Comparison of ENCODE assay signal across 1 cellular context in the genomic region with DNA sequence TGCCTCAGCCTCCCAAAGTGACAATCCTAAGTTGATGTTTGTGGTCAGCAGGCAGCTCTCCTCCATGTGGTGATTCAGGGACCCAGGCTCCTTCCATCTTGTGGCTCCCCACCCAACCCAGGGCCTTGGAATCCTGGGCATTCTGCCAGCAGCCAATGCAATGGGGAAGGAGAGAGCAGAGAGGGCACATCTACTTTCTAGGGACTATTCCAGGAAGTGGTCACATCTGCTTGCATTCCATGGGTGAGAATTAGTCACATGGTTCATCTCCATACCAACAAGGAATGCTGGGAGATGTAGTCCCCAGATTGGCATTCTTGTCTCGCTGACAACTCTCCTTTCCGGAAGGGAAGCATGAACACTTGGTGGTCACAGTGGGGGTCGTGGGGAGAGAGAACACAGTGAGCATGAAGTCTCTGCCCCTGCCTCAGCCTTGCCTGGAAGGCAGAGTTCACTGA.
TF ChIP-seq lines count a peak whose summit lies in the region.

No MANE protein-coding gene starts in this region.

TF ChIP-seq in K562, 482 proteins besides CTCF, POLR2A, EP300 and RAD21 (continued from another document and continues in another):
- TF ChIP-seq, protein P1, sequence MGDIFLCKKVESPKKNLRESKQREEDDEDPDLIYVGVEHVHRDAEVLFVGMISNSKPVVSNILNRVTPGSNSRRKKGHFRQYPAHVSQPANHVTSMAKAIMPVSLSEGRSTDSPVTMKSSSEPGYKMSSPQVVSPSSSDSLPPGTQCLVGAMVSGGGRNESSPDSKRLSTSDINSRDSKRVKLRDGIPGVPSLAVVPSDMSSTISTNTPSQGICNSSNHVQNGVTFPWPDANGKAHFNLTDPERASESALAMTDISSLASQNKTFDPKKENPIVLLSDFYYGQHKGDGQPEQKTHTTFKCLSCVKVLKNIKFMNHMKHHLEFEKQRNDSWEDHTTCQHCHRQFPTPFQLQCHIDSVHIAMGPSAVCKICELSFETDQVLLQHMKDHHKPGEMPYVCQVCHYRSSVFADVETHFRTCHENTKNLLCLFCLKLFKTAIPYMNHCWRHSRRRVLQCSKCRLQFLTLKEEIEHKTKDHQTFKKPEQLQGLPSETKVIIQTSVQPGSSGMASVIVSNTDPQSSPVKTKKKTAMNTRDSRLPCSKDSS (IDR thresholded peaks at IDR 0.05; ENCODE audit: low read depth, partially characterized antibody): peak; percentile 61
- TF ChIP-seq NFIC (IDR thresholded peaks at IDR 0.05): peak; percentile 92
- TF ChIP-seq TRIM24 (IDR thresholded peaks at IDR 0.05): peak; percentile 57 to 71; a peak in 2 of 4 replicates
- TF ChIP-seq, protein P2, sequence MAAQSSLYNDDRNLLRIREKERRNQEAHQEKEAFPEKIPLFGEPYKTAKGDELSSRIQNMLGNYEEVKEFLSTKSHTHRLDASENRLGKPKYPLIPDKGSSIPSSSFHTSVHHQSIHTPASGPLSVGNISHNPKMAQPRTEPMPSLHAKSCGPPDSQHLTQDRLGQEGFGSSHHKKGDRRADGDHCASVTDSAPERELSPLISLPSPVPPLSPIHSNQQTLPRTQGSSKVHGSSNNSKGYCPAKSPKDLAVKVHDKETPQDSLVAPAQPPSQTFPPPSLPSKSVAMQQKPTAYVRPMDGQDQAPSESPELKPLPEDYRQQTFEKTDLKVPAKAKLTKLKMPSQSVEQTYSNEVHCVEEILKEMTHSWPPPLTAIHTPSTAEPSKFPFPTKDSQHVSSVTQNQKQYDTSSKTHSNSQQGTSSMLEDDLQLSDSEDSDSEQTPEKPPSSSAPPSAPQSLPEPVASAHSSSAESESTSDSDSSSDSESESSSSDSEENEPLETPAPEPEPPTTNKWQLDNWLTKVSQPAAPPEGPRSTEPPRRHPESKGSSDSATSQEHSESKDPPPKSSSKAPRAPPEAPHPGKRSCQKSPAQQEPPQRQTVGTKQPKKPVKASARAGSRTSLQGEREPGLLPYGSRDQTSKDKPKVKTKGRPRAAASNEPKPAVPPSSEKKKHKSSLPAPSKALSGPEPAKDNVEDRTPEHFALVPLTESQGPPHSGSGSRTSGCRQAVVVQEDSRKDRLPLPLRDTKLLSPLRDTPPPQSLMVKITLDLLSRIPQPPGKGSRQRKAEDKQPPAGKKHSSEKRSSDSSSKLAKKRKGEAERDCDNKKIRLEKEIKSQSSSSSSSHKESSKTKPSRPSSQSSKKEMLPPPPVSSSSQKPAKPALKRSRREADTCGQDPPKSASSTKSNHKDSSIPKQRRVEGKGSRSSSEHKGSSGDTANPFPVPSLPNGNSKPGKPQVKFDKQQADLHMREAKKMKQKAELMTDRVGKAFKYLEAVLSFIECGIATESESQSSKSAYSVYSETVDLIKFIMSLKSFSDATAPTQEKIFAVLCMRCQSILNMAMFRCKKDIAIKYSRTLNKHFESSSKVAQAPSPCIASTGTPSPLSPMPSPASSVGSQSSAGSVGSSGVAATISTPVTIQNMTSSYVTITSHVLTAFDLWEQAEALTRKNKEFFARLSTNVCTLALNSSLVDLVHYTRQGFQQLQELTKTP (IDR thresholded peaks at IDR 0.05; ENCODE audit: low read depth in 1 of 2, partially characterized antibody in 2 of 2): peak in 1 of 2 experiments; percentile 59
- TF ChIP-seq, protein P3, sequence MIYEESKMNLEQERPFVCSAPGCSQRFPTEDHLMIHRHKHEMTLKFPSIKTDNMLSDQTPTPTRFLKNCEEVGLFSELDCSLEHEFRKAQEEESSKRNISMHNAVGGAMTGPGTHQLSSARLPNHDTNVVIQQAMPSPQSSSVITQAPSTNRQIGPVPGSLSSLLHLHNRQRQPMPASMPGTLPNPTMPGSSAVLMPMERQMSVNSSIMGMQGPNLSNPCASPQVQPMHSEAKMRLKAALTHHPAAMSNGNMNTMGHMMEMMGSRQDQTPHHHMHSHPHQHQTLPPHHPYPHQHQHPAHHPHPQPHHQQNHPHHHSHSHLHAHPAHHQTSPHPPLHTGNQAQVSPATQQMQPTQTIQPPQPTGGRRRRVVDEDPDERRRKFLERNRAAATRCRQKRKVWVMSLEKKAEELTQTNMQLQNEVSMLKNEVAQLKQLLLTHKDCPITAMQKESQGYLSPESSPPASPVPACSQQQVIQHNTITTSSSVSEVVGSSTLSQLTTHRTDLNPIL (CRISPR knock-in tag; IDR thresholded peaks at IDR 0.05): no peak
- TF ChIP-seq, protein P4, sequence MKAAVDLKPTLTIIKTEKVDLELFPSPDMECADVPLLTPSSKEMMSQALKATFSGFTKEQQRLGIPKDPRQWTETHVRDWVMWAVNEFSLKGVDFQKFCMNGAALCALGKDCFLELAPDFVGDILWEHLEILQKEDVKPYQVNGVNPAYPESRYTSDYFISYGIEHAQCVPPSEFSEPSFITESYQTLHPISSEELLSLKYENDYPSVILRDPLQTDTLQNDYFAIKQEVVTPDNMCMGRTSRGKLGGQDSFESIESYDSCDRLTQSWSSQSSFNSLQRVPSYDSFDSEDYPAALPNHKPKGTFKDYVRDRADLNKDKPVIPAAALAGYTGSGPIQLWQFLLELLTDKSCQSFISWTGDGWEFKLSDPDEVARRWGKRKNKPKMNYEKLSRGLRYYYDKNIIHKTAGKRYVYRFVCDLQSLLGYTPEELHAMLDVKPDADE (conservative IDR thresholded peaks at IDR 0.05; ENCODE audit: control insufficient read depth, low read depth, low read length): peak; percentile 69; the same call in 1 of the 2 replicates
- TF ChIP-seq TEAD4 (IDR thresholded peaks at IDR 0.05; ENCODE audit: low read length): peak; percentile 82
- no peak for TF ChIP-seq TEAD4 (CRISPR knock-in tag; IDR thresholded peaks at IDR 0.05; ENCODE audit: borderline replicate concordance)
- 0 out of 2 replicates have a peak, but pooled peaks have one; percentile 38 for TF ChIP-seq ADNP (tag; IDR thresholded peaks at IDR 0.05)
- TF ChIP-seq, protein P5, sequence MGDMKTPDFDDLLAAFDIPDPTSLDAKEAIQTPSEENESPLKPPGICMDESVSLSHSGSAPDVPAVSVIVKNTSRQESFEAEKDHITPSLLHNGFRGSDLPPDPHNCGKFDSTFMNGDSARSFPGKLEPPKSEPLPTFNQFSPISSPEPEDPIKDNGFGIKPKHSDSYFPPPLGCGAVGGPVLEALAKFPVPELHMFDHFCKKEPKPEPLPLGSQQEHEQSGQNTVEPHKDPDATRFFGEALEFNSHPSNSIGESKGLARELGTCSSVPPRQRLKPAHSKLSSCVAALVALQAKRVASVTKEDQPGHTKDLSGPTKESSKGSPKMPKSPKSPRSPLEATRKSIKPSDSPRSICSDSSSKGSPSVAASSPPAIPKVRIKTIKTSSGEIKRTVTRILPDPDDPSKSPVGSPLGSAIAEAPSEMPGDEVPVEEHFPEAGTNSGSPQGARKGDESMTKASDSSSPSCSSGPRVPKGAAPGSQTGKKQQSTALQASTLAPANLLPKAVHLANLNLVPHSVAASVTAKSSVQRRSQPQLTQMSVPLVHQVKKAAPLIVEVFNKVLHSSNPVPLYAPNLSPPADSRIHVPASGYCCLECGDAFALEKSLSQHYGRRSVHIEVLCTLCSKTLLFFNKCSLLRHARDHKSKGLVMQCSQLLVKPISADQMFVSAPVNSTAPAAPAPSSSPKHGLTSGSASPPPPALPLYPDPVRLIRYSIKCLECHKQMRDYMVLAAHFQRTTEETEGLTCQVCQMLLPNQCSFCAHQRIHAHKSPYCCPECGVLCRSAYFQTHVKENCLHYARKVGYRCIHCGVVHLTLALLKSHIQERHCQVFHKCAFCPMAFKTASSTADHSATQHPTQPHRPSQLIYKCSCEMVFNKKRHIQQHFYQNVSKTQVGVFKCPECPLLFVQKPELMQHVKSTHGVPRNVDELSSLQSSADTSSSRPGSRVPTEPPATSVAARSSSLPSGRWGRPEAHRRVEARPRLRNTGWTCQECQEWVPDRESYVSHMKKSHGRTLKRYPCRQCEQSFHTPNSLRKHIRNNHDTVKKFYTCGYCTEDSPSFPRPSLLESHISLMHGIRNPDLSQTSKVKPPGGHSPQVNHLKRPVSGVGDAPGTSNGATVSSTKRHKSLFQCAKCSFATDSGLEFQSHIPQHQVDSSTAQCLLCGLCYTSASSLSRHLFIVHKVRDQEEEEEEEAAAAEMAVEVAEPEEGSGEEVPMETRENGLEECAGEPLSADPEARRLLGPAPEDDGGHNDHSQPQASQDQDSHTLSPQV (IDR thresholded peaks at IDR 0.05): no peak
- no peak for TF ChIP-seq BMI1 (IDR thresholded peaks at IDR 0.05; ENCODE audit: low read length)
- no peak for TF ChIP-seq IRF2 (CRISPR knock-in tag; IDR thresholded peaks at IDR 0.05)
- TF ChIP-seq TRIM28 (IDR thresholded peaks at IDR 0.05): peak; percentile 73; the same call in 1 of the 2 replicates
- TF ChIP-seq ZNF75A (CRISPR knock-in tag; IDR thresholded peaks at IDR 0.05): no peak
- peak; percentile 83 for TF ChIP-seq ZNF143 (CRISPR knock-in tag; IDR thresholded peaks at IDR 0.05)
- TF ChIP-seq, protein P6, sequence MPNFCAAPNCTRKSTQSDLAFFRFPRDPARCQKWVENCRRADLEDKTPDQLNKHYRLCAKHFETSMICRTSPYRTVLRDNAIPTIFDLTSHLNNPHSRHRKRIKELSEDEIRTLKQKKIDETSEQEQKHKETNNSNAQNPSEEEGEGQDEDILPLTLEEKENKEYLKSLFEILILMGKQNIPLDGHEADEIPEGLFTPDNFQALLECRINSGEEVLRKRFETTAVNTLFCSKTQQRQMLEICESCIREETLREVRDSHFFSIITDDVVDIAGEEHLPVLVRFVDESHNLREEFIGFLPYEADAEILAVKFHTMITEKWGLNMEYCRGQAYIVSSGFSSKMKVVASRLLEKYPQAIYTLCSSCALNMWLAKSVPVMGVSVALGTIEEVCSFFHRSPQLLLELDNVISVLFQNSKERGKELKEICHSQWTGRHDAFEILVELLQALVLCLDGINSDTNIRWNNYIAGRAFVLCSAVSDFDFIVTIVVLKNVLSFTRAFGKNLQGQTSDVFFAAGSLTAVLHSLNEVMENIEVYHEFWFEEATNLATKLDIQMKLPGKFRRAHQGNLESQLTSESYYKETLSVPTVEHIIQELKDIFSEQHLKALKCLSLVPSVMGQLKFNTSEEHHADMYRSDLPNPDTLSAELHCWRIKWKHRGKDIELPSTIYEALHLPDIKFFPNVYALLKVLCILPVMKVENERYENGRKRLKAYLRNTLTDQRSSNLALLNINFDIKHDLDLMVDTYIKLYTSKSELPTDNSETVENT (CRISPR knock-in tag; IDR thresholded peaks at IDR 0.05): no peak
- 0 out of 4 replicates have a peak, but pooled peaks of 1 of the 2 experiments have one; percentile 31 for TF ChIP-seq KDM1A (IDR thresholded peaks at IDR 0.05)
- TF ChIP-seq ZZZ3 (IDR thresholded peaks at IDR 0.05): no peak
- peak; percentile 50 for TF ChIP-seq NFYB (IDR thresholded peaks at IDR 0.05; ENCODE audit: extremely low read depth, insufficient read length)
- TF ChIP-seq, protein P7, sequence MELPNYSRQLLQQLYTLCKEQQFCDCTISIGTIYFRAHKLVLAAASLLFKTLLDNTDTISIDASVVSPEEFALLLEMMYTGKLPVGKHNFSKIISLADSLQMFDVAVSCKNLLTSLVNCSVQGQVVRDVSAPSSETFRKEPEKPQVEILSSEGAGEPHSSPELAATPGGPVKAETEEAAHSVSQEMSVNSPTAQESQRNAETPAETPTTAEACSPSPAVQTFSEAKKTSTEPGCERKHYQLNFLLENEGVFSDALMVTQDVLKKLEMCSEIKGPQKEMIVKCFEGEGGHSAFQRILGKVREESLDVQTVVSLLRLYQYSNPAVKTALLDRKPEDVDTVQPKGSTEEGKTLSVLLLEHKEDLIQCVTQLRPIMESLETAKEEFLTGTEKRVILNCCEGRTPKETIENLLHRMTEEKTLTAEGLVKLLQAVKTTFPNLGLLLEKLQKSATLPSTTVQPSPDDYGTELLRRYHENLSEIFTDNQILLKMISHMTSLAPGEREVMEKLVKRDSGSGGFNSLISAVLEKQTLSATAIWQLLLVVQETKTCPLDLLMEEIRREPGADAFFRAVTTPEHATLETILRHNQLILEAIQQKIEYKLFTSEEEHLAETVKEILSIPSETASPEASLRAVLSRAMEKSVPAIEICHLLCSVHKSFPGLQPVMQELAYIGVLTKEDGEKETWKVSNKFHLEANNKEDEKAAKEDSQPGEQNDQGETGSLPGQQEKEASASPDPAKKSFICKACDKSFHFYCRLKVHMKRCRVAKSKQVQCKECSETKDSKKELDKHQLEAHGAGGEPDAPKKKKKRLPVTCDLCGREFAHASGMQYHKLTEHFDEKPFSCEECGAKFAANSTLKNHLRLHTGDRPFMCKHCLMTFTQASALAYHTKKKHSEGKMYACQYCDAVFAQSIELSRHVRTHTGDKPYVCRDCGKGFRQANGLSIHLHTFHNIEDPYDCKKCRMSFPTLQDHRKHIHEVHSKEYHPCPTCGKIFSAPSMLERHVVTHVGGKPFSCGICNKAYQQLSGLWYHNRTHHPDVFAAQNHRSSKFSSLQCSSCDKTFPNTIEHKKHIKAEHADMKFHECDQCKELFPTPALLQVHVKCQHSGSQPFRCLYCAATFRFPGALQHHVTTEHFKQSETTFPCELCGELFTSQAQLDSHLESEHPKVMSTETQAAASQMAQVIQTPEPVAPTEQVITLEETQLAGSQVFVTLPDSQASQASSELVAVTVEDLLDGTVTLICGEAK (IDR thresholded peaks at IDR 0.05): peak; percentile 70; the same call in 1 of the 2 replicates
- TF ChIP-seq, protein P7 (CRISPR knock-in tag; IDR thresholded peaks at IDR 0.05): no peak
- no peak for TF ChIP-seq HDAC3 (IDR thresholded peaks at IDR 0.05; ENCODE audit: borderline replicate concordance, partially characterized antibody)
- no peak; the same call in 1 of the 2 replicates for TF ChIP-seq ZBTB7A (IDR thresholded peaks at IDR 0.05; ENCODE audit: borderline replicate concordance, control insufficient read depth, low read depth, low read length)
- peak; percentile 69 for TF ChIP-seq GABPB1 (CRISPR knock-in tag; IDR thresholded peaks at IDR 0.05)
- TF ChIP-seq, protein P8, sequence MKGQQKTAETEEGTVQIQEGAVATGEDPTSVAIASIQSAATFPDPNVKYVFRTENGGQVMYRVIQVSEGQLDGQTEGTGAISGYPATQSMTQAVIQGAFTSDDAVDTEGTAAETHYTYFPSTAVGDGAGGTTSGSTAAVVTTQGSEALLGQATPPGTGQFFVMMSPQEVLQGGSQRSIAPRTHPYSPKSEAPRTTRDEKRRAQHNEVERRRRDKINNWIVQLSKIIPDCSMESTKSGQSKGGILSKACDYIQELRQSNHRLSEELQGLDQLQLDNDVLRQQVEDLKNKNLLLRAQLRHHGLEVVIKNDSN (CRISPR knock-in tag; IDR thresholded peaks at IDR 0.05): peak; percentile 88
- TF ChIP-seq DNMT1 (IDR thresholded peaks at IDR 0.05): no peak
